8 cellular contexts compared by ENCODE assay signal in genomic region chr16:24255446-24256352, GRCh38. TPM values are rescaled to one million over a fixed set of nuclear protein-coding genes. Genes with fewer than 3 reads are reported as not detected.
A peak's percentile ranks its signal among the peaks of the same experiment; 100 is the strongest.
DNase-seq lines count a peak whose midpoint lies in the region; ATAC-seq and TF ChIP-seq lines count a peak whose summit lies in the region.

Gene CACNG3, plus strand, starts transcription at chr16:24256335. Its CDS starts 420 bp downstream, at chr16:24256755.

- H3K79me2 ChIP-seq in osteoblast (ENCODE audit: insufficient read depth, low read length): no peaks in the 10 kb centered on the region

- ATAC-seq in activated CD8-positive, alpha-beta memory T cell treated with anti-CD3 and anti-CD28 coated beads, Interleukin-2, amount 10 ng/mL, durations not matched to agents 7 days and 5 days: peak; percentile 88
- ATAC-seq in HG02970 (IDR thresholded peaks at IDR 0.05; ENCODE audit: low FRiP score, unreplicated experiment): no peak

- H4K20me1 ChIP-seq in osteoblast (ENCODE audit: insufficient read depth, low read length): no peaks in the 10 kb centered on the region

- H3K4me1 Mint-ChIP-seq in CD14-positive monocyte: peaks cover 3% of the 10 kb centered on the region
- H3K4me1 Mint-ChIP-seq in activated CD8-positive, alpha-beta memory T cell treated with anti-CD3 and anti-CD28 coated beads, Interleukin-2, amount 10 ng/mL, durations not matched to agents 7 days and 5 days: no peaks in the 10 kb centered on the region

- DNase-seq in CD14-positive monocyte (ENCODE audit: low spot score) (no peak), LHCN-M2 (ENCODE audit: low read depth) (peak; percentile 2), fibroblast of pulmonary artery (ENCODE audit: low read depth) (peak; percentile 23), osteoblast (ENCODE audit: insufficient read length, low spot score, missing footprints) (peak; percentile 46), coronary artery (ENCODE audit: low spot score) (no peak), NCI-H510A treated with DMSO at 0.1 percent for 48 hours (lab: John Stamatoyannopoulos, UW) (no peak)
- DNase-seq in activated CD8-positive, alpha-beta memory T cell treated with anti-CD3 and anti-CD28 coated beads, Interleukin-2, amount 10 ng/mL, durations not matched to agents 7 days and 5 days: peak; percentile 83

- H2AFZ ChIP-seq in osteoblast (ENCODE audit: low read length): no peak within 1 kb of the TSS

- H3K4me1 ChIP-seq in osteoblast (ENCODE audit: insufficient read depth, low read length): no peaks in the 10 kb centered on the region

- H3K4me3 ChIP-seq in fibroblast of pulmonary artery (replicated peaks; ENCODE audit: low read depth, low read length) (no peak within 1 kb of the TSS), osteoblast (ENCODE audit: insufficient read depth, low read length) (no peak within 1 kb of the TSS), coronary artery (no peak within 1 kb of the TSS)

- H3K36me3 ChIP-seq in osteoblast (ENCODE audit: insufficient read depth, low read length): no peaks in the 10 kb centered on the region

- H3K27ac ChIP-seq in osteoblast (ENCODE audit: low read depth, low read length) (no peak within 1 kb of the TSS), coronary artery (no peak within 1 kb of the TSS)

- no peaks in the 10 kb centered on the region for H3K36me3 Mint-ChIP-seq in CD14-positive monocyte
- H3K36me3 Mint-ChIP-seq in activated CD8-positive, alpha-beta memory T cell treated with anti-CD3 and anti-CD28 coated beads, Interleukin-2, amount 10 ng/mL, durations not matched to agents 7 days and 5 days: no peaks in the 10 kb centered on the region

- peaks cover 0 to 10% (median 5%) of the 10 kb centered on the region in 7 donors for H3K9me3 Mint-ChIP-seq in CD14-positive monocyte
- H3K9me3 Mint-ChIP-seq in activated CD8-positive, alpha-beta memory T cell treated with anti-CD3 and anti-CD28 coated beads, Interleukin-2, amount 10 ng/mL, durations not matched to agents 7 days and 5 days (ENCODE audit: low read depth): no peaks in the 10 kb centered on the region

- no peak within 1 kb of the TSS for H3K4me2 ChIP-seq in osteoblast (ENCODE audit: insufficient read depth, low read length)

- TF ChIP-seq CTCF in CD14-positive monocyte (IDR thresholded peaks at IDR 0.05) (no peak), fibroblast of pulmonary artery (IDR thresholded peaks at IDR 0.05; ENCODE audit: low read length, missing control alignments) (no peak), osteoblast (IDR thresholded peaks at IDR 0.05; ENCODE audit: extremely low read depth, low read depth, low read length) (no peak), coronary artery (IDR thresholded peaks at IDR 0.05) (no peak)

- H3K4me3 Mint-ChIP-seq in CD14-positive monocyte: peak within 1 kb of the TSS; percentile 24 to 69
- no peak within 1 kb of the TSS for H3K4me3 Mint-ChIP-seq in activated CD8-positive, alpha-beta memory T cell treated with anti-CD3 and anti-CD28 coated beads, Interleukin-2, amount 10 ng/mL, durations not matched to agents 7 days and 5 days

- peak within 1 kb of the TSS in 2 of 7 donors; percentile 25 to 45 for H3K27ac Mint-ChIP-seq in CD14-positive monocyte
- H3K27ac Mint-ChIP-seq in activated CD8-positive, alpha-beta memory T cell treated with anti-CD3 and anti-CD28 coated beads, Interleukin-2, amount 10 ng/mL, durations not matched to agents 7 days and 5 days: no peak within 1 kb of the TSS

- intact Hi-C loops in CD14-positive monocyte (cut with micrococcal nuclease): loop anchor here in 1 of 2 donors (10.0 kb wide), 1 partner anchor 521 kb away; no protein-coding TSS in a partner anchor

- H3K27me3 Mint-ChIP-seq in CD14-positive monocyte (ENCODE audit: low read depth in 3 of 3): peaks cover 38 to 44% (median 42%) of the 10 kb centered on the region in 3 donors
- H3K27me3 Mint-ChIP-seq in activated CD8-positive, alpha-beta memory T cell treated with anti-CD3 and anti-CD28 coated beads, Interleukin-2, amount 10 ng/mL, durations not matched to agents 7 days and 5 days: peaks cover 65% of the 10 kb centered on the region

- CTCF ChIA-PET in activated CD8-positive, alpha-beta memory T cell treated with anti-CD3 and anti-CD28 coated beads, Interleukin-2, amount 10 ng/mL, durations not matched to agents 7 days and 5 days (lab: Charles Lee): interaction anchor here (0.6 to 1.8 kb wide), 6 partner anchors 185 to 452 kb away, joined by 3 to 6 read pairs (median 4); no protein-coding TSS in a partner anchor

- H3K9me3 ChIP-seq in osteoblast (ENCODE audit: low read depth, low read length): no peaks in the 10 kb centered on the region

- H3K27me3 ChIP-seq in osteoblast (ENCODE audit: insufficient read depth, low read length): no peaks in the 10 kb centered on the region

RNA-seq across cellular contexts. Expression of gene CACNG3, which starts in this region (rescaled TPM):
- not detected for polyA plus RNA-seq in CD14-positive monocyte
- not detected in 2 replicates for total RNA-seq in LHCN-M2 (2014; rRNA removed)
- polyA plus RNA-seq in LHCN-M2 (2012): not detected
- total RNA-seq in activated CD8-positive, alpha-beta memory T cell treated with anti-CD3 and anti-CD28 coated beads, Interleukin-2, amount 10 ng/mL, durations not matched to agents 7 days and 5 days: not detected
- total RNA-seq in osteoblast: not detected in 2 replicates

Comparison
In these comparisons a context has a peak if more than half of its experiments do, and no peak if none do; other contexts are left out.
1. Peak in DNase-seq in LHCN-M2; RNA of the gene not detected or under 1 TPM.
2. Peak in DNase-seq and ATAC-seq in activated CD8-positive, alpha-beta memory T cell treated with anti-CD3 and anti-CD28 coated beads, Interleukin-2, amount 10 ng/mL, durations not matched to agents 7 days and 5 days; RNA of the gene not detected or under 1 TPM.
3. Peak in DNase-seq in osteoblast; RNA of the gene not detected or under 1 TPM.